ENCODE assay signal across 15 cellular contexts in the genomic region with DNA sequence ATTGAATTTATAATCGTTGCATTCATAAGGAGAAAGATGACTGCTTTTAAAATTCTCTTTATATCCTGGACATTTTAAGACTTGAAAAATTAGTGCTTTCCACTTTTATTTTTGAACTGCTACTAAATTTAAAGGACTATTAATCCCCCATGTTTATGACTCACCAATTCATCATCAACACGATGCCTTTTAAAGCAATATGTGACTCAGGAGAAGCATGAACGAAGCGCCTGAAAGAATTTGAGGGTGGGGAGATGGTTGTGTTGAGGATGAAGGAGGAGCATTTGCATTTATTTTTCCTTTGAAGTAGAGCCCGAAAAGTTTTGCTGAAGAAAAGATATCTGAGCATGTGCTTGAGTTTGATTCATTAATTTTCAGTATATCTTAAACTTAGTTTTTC.
DNase-seq lines count a peak whose midpoint lies in the region; ATAC-seq and TF ChIP-seq lines count a peak whose summit lies in the region.
"Had no signal": no experiment of that assay in that cellular context is flagged by ENCODE, and none has a peak within 500 bp of the region (broad histone marks: within the 10 kb centered on the region; RNA-seq: fewer than 3 reads in every experiment).

No MANE protein-coding gene starts in this region.

- no peaks in the 10 kb centered on the region for H3K36me3 Mint-ChIP-seq in T-helper 17 cell (ENCODE audit: low read depth)

- TF ChIP-seq POLR2A in spleen (IDR thresholded peaks at IDR 0.05): no peak

- DNase-seq in EL (peak; percentile 69), RWPE1 (ENCODE audit: low spot score) (peak; percentile 75), fibroblast of gingiva (ENCODE audit: low read depth) (peak; percentile 1), putamen (ENCODE audit: low spot score) (peak; percentile 24), Ammon's horn (ENCODE audit: low spot score) (no peak), spleen (no peak), T-helper 17 cell (no peak)
- DNase-seq: activated CD4-positive, alpha-beta T cell treated with anti-CD3 and anti-CD28 coated beads for 1 hour; activated T-cell treated with anti-CD3 and anti-CD28 coated beads, Interleukin-2, amount 50 U/mL, for 72 hours; CD4-positive, alpha-beta T cell; endodermal cell; stimulated activated naive CD4-positive, alpha-beta T cell had no signal

- 74 to 80% (median 75%) methylated on average over 5 of the region's 5 CpGs for WGBS in spleen, 5 donors

- H3K27me3 ChIP-seq in spleen (replicated peaks in 1 of 7): no peaks in the 10 kb centered on the region
- H3K27me3 ChIP-seq: ascending aorta had no signal

- H3K36me3 ChIP-seq in spleen: no peaks in the 10 kb centered on the region
- H3K36me3 ChIP-seq: ascending aorta had no signal

- H3K9me3 ChIP-seq in spleen: peaks cover 0 to 10% (median 0%) of the 10 kb centered on the region in 8 donors
- H3K9me3 ChIP-seq in T-helper 17 cell (ENCODE audit: control insufficient read depth, low read length, poor library complexity, severe bottlenecking): no peaks in the 10 kb centered on the region
- H3K9me3 ChIP-seq: ascending aorta had no signal

- no peak overlapping the region for H3K27ac Mint-ChIP-seq in T-helper 17 cell
- H3K27ac Mint-ChIP-seq: activated T-cell treated with anti-CD3 and anti-CD28 coated beads, Interleukin-2, amount 50 U/mL, for 72 hours; CD4-positive, alpha-beta T cell; endodermal cell had no signal

- TF ChIP-seq CTCF in RWPE1 (conservative IDR thresholded peaks at IDR 0.05; ENCODE audit: low read depth) (no peak), spleen (IDR thresholded peaks at IDR 0.05 in 8 of 11, conservative IDR thresholded peaks at IDR 0.05 in 3 of 11) (no peak)

- H3K27ac ChIP-seq in RWPE1 (no peak overlapping the region), spleen (no peak overlapping the region)
- H3K27ac ChIP-seq: ascending aorta, parathyroid adenoma had no signal

- CTCF ChIA-PET in RWPE1 (lab: Yijun Ruan, JAX): no interaction called here

- H3K4me3 ChIP-seq in spleen: no peak overlapping the region
- H3K4me3 ChIP-seq: ascending aorta had no signal

- ATAC-seq in HG02798 (IDR thresholded peaks at IDR 0.05; ENCODE audit: poor library complexity, unreplicated experiment): no peak
- no peak for ATAC-seq in T-helper 17 cell
- ATAC-seq: activated T-cell treated with anti-CD3 and anti-CD28 coated beads, Interleukin-2, amount 50 U/mL, for 72 hours had no signal

- H3K4me1 Mint-ChIP-seq in T-helper 17 cell: no peaks in the 10 kb centered on the region

- H3K4me1 ChIP-seq in spleen: no peaks in the 10 kb centered on the region
- H3K4me1 ChIP-seq: ascending aorta, parathyroid adenoma had no signal

- no peaks in the 10 kb centered on the region for H3K27me3 Mint-ChIP-seq in T-helper 17 cell
- H3K27me3 Mint-ChIP-seq: CD4-positive, alpha-beta T cell had no signal

- intact Hi-C loops in spleen (cut with DNase I; ENCODE audit: low total_unique reads): no loop called here

- POLR2A ChIA-PET in RWPE1 (lab: Yijun Ruan, JAX; ENCODE audit: low non-redundant PET): no interaction called here

- no peak overlapping the region for H3K4me3 Mint-ChIP-seq in T-helper 17 cell
- H3K4me3 Mint-ChIP-seq: activated T-cell treated with anti-CD3 and anti-CD28 coated beads, Interleukin-2, amount 50 U/mL, for 72 hours; CD4-positive, alpha-beta T cell; endodermal cell had no signal

Comparison
In these comparisons a context has a peak if more than half of its experiments do, and no peak if none do; other contexts are left out.
1. DNase-seq: peak in EL (single experiment), RWPE1 (single experiment), fibroblast of gingiva (single experiment) and putamen (single experiment); none in Ammon's horn (single experiment), spleen (single experiment) and T-helper 17 cell (0 of 3).